23 cellular contexts compared by ENCODE assay signal in the genomic region with DNA sequence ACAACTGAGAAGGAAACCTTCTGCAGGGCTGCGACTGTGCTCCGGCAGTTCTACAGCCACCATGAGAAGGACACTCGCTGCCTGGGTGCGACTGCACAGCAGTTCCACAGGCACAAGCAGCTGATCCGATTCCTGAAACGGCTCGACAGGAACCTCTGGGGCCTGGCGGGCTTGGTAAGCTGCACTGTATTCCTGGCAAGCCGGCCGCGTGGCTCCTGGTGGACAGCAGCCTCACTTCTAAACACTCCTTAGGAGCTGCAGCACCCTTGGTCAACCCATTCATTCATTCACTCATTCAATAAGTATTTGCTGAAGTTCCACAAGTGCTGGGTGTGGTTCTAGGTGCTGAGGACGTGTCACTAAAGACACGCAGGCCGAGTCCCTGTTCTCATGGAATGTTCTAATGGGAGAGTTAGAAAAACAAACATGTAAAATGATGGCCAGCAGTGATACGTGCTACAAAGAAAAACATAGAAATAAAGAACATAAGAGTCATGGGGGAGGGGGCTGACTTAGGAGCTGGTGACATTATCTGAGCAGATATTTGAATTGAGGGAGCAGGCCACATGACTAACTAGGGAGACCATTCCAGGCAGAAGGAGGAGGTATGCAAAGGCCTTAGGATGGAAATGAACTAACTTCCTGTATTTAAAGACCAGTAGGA. TPM values are rescaled to one million over a fixed set of nuclear protein-coding genes. Genes with fewer than 3 reads are reported as not detected.
"Had no signal": no experiment of that assay in that cellular context is flagged by ENCODE, and none has a peak within 500 bp of the region (broad histone marks: within the 10 kb centered on the region; RNA-seq: fewer than 3 reads in every experiment).

No MANE protein-coding gene starts in this region.

- ATAC-seq: activated T-cell treated with anti-CD3 and anti-CD28 coated beads, Interleukin-2, amount 50 U/mL, for 72 hours; left lobe of liver; naive thymus-derived CD8-positive, alpha-beta T cell; right cardiac atrium; stimulated activated naive CD8-positive, alpha-beta T cell treated with anti-CD3 and anti-CD28 coated beads, Interleukin-15, Interleukin-2, amounts not matched to agents 100 U/mL and 50 U/mL, for 24 hours had no signal

- H3K27me3 ChIP-seq: upper lobe of left lung had no signal

- H3K4me3 ChIP-seq: upper lobe of left lung had no signal

- H3K9me3 Mint-ChIP-seq: activated CD4-positive, alpha-beta memory T cell treated with anti-CD3 and anti-CD28 coated beads for 36 hours; activated T-cell treated with anti-CD3 and anti-CD28 coated beads, Interleukin-2, amount 50 U/mL, for 72 hours; memory B cell; naive thymus-derived CD8-positive, alpha-beta T cell had no signal

- H3K27ac ChIP-seq: upper lobe of left lung had no signal

- H3K36me3 ChIP-seq: upper lobe of left lung had no signal

- FAIRE-seq: keratinocyte, small intestine had no signal

- DNase-seq: activated CD4-positive, alpha-beta memory T cell treated with anti-CD3 and anti-CD28 coated beads for 36 hours; activated CD4-positive, alpha-beta T cell treated with anti-CD3 and anti-CD28 coated beads for 1 hour; activated CD8-positive, alpha-beta memory T cell treated with anti-CD3 and anti-CD28 coated beads, Interleukin-2, amount 50 U/mL, for 48 hours; activated gamma-delta T cell; activated T-cell treated with anti-CD3 and anti-CD28 coated beads, Interleukin-2, amount 50 U/mL, for 72 hours; amniotic stem cell; caudate nucleus; effector memory CD4-positive, alpha-beta T cell; naive thymus-derived CD8-positive, alpha-beta T cell; nucleus accumbens; right cardiac atrium; small intestine; stimulated activated CD4-positive, alpha-beta T cell treated with anti-CD3 and anti-CD28 coated beads, Interleukin-4, amount 100 ng/mL, for 4 hours; stimulated activated CD8-positive, alpha-beta memory T cell treated with anti-CD3 and anti-CD28 coated beads, Interleukin-4, amount 100 ng/mL, for 48 hours; stimulated activated naive CD8-positive, alpha-beta T cell treated with anti-CD3 and anti-CD28 coated beads, Interleukin-15, Interleukin-2, amounts not matched to agents 100 U/mL and 50 U/mL, for 24 hours; upper lobe of left lung had no signal

- H3K9me3 ChIP-seq: upper lobe of left lung had no signal

- H3K27me3 Mint-ChIP-seq: activated CD4-positive, alpha-beta memory T cell treated with anti-CD3 and anti-CD28 coated beads for 36 hours; activated naive CD8-positive, alpha-beta T cell had no signal

- H3K36me3 Mint-ChIP-seq: activated CD4-positive, alpha-beta memory T cell treated with anti-CD3 and anti-CD28 coated beads for 36 hours; memory B cell; naive thymus-derived CD8-positive, alpha-beta T cell had no signal

- H3K4me3 Mint-ChIP-seq: activated CD4-positive, alpha-beta memory T cell treated with anti-CD3 and anti-CD28 coated beads for 36 hours; activated naive CD8-positive, alpha-beta T cell; activated T-cell treated with anti-CD3 and anti-CD28 coated beads, Interleukin-2, amount 50 U/mL, for 72 hours; memory B cell; naive thymus-derived CD8-positive, alpha-beta T cell had no signal

- H3K27ac Mint-ChIP-seq: activated CD4-positive, alpha-beta memory T cell treated with anti-CD3 and anti-CD28 coated beads for 36 hours; activated naive CD8-positive, alpha-beta T cell; activated T-cell treated with anti-CD3 and anti-CD28 coated beads, Interleukin-2, amount 50 U/mL, for 72 hours; memory B cell; naive thymus-derived CD8-positive, alpha-beta T cell; progenitor cell of endocrine pancreas had no signal

RNA-seq across cellular contexts. Expression of a gene that starts 6.1 kb away (rescaled TPM):
- total RNA-seq: left lobe of liver; mucosa of gallbladder; naive thymus-derived CD8-positive, alpha-beta T cell; progenitor cell of endocrine pancreas; right cardiac atrium; upper lobe of left lung had no signal
- polyA plus RNA-seq: esophagus; keratinocyte; naive thymus-derived CD8-positive, alpha-beta T cell; right cardiac atrium; small intestine had no signal

RNA-seq across cellular contexts. Expression of a gene that starts 21.9 kb away (rescaled TPM):
- total RNA-seq: left lobe of liver, mucosa of gallbladder, progenitor cell of endocrine pancreas, right cardiac atrium had no signal
- polyA plus RNA-seq: esophagus; keratinocyte; naive thymus-derived CD8-positive, alpha-beta T cell; right cardiac atrium had no signal
